18 cellular contexts compared by ENCODE assay signal in the genomic region with DNA sequence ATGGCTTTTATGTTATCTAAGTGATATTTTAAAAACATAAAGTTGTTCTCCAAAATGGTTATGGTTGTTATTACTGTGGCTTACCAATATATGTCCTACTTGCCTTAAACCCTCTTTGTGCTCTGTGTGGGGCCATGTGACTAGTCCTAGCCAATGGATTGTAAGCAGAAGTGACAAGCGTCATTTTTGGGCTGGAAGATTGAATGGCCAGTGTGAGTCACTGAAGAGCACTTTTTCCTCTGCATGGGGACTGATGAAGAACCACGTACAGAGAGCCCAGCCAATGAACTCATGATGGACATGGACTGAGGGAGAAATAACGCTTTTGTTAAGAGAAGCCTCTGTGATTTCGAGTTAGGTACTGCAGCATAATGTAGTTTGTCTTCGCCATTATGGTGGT.
"Had no signal": no experiment of that assay in that cellular context is flagged by ENCODE, and none has a peak within 500 bp of the region (broad histone marks: within the 10 kb centered on the region; RNA-seq: fewer than 3 reads in every experiment).

No MANE protein-coding gene starts in this region.

- ATAC-seq: activated CD4-positive, alpha-beta T cell treated with anti-CD3 and anti-CD28 coated beads for 36 hours; activated naive CD4-positive, alpha-beta T cell treated with anti-CD3 and anti-CD28 coated beads, Interleukin-2, amount 50 U/mL, for 72 hours; activated T-helper 17 cell treated with anti-CD3 and anti-CD28 coated beads, Interleukin-2, amount 50 U/mL, for 72 hours; heart left ventricle; left cardiac atrium; natural killer cell treated with Interleukin-12 subunit alpha and Interleukin-12 subunit beta and Interleukin-15 and Interleukin-18, amount 100 ng/mL, for 72 hours; stimulated activated naive B cell treated with anti-CD40 and anti-IgM and Interleukin-4, amounts not matched to agents 10 μg/mL and 1 μg/mL and 100 μg/mL, for 72 hours had no signal

- H3K27me3 ChIP-seq: heart left ventricle, transverse colon had no signal

- H3K27ac ChIP-seq: heart left ventricle, transverse colon had no signal

- DNase-seq: activated B cell treated with CpG ODN at 0.5 μM for 24 hours; activated CD4-positive, alpha-beta T cell treated with anti-CD3 and anti-CD28 coated beads for 36 hours; activated CD4-positive, alpha-beta T cell treated with anti-CD3 and anti-CD28 coated beads, Interleukin-2, amount 50 U/mL, for 4 hours; activated CD8-positive, alpha-beta memory T cell treated with anti-CD3 and anti-CD28 coated beads for 24 hours; activated CD8-positive, alpha-beta memory T cell treated with anti-CD3 and anti-CD28 coated beads, Interleukin-2, amount 50 U/mL, for 4 hours; activated T-cell treated with anti-CD3 and anti-CD28 coated beads, Interleukin-2, amount 50 U/mL, for 24 hours; aorta; heart left ventricle; islet precursor cell; left cardiac atrium; retina; stimulated activated CD4-positive, alpha-beta T cell treated with anti-CD3 and anti-CD28 coated beads, Interleukin-2, amount 100 ng/mL, for 48 hours; stimulated activated CD8-positive, alpha-beta memory T cell treated with anti-CD3 and anti-CD28 coated beads, Interleukin-4, amount 100 ng/mL, for 48 hours; stimulated activated naive B cell treated with anti-CD40 and anti-IgM and Interleukin-4, amounts not matched to agents 10 μg/mL and 1 μg/mL and 100 μg/mL, for 72 hours; transverse colon had no signal

- H3K4me1 ChIP-seq: heart left ventricle, transverse colon had no signal

- H3K36me3 ChIP-seq: heart left ventricle, transverse colon had no signal

- H3K4me3 ChIP-seq: heart left ventricle, transverse colon had no signal

- H3K9me3 ChIP-seq: transverse colon had no signal
